In the genomic region with DNA sequence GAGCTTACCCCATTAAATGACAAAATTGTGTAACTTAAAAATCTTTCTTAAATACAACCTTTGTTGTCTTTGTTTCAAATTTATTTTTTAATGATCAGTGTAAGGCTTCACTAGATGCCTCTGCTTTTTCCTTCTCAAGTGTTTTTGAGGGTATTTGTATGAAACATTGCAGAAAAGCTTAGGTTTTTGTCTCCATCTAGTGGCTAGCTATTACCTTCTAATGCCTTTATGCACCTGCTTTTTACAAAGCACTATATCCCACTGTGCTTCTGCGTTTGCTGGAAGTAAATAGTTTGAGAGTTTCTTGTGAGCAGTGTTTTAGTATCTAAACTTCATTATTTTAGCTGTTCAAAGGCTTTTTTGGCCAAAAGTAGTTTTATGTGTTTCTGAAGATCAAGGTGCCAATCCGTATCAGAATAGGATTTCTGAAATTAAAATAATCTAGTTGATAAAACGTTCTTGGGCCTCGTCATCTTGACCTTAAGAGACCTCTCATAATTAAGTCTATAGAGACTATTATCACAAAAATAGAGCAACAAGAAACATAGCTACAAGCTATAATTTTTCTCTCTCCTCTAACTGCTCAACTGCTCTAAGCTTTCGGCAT, we compare ENCODE assay signal across 9 cellular contexts. TPM values are rescaled to one million over a fixed set of nuclear protein-coding genes. Genes with fewer than 3 reads are reported as not detected.
DNase-seq lines count a peak whose midpoint lies in the region; ATAC-seq and TF ChIP-seq lines count a peak whose summit lies in the region.
"Had no signal": no experiment of that assay in that cellular context is flagged by ENCODE, and none has a peak within 500 bp of the region (broad histone marks: within the 10 kb centered on the region; RNA-seq: fewer than 3 reads in every experiment).

No MANE protein-coding gene starts in this region.

- no peak overlapping the region for H3K27ac Mint-ChIP-seq in activated CD4-positive, alpha-beta T cell treated with anti-CD3 and anti-CD28 coated beads for 36 hours
- H3K27ac Mint-ChIP-seq: stimulated activated naive CD8-positive, alpha-beta T cell treated with anti-CD3 and anti-CD28 coated beads, Interleukin-15, Interleukin-2, amounts not matched to agents 100 ng/mL and 50 ng/mL, for 24 hours had no signal

- H3K79me2 ChIP-seq in MM.1S (ENCODE audit: low read length) (no peaks in the 10 kb centered on the region), neural cell (replicated peaks; ENCODE audit: insufficient read depth, low read length) (no peaks in the 10 kb centered on the region)

- peaks cover 32% of the 10 kb centered on the region for H3K36me3 Mint-ChIP-seq in activated CD4-positive, alpha-beta T cell treated with anti-CD3 and anti-CD28 coated beads for 36 hours (ENCODE audit: low read depth)

- TF ChIP-seq CTCF in MM.1S (IDR thresholded peaks at IDR 0.05; ENCODE audit: low read length), result peak; percentile 69
- peak; percentile 38 to 68 (median 54) for TF ChIP-seq CTCF in esophagus squamous epithelium (IDR thresholded peaks at IDR 0.05)
- peak; percentile 87 for TF ChIP-seq CTCF in neural cell (IDR thresholded peaks at IDR 0.05; ENCODE audit: poor library complexity, severe bottlenecking)

- intact Hi-C loops in activated CD4-positive, alpha-beta T cell treated with anti-CD3 and anti-CD28 coated beads for 36 hours (cut with DNase I, micrococcal nuclease), result loop anchor here (1.0 to 5.0 kb wide), 7 partner anchors 123 to 411 kb away; no protein-coding TSS in a partner anchor
- intact Hi-C loops in esophagus squamous epithelium (cut with DNase I), result loop anchor here (10.0 kb wide), 1 partner anchor 155 kb away; no protein-coding TSS in a partner anchor

- DNase-seq in activated CD4-positive, alpha-beta T cell treated with anti-CD3 and anti-CD28 coated beads for 36 hours, result no peak
- no peak for DNase-seq in activated CD4-positive, alpha-beta T cell treated with anti-CD3 and anti-CD28 coated beads for 1 hour
- peak; percentile 60 for DNase-seq in MM.1S
- peak; percentile 10 for DNase-seq in SHP77 treated with DMSO at 0.1 percent for 48 hours (lab: John Stamatoyannopoulos, UW)
- DNase-seq in esophagus squamous epithelium (lab: John Stamatoyannopoulos, UW), result no peak
- DNase-seq in NK-92 (lab: John Stamatoyannopoulos, UW; ENCODE audit: unreplicated experiment), result no peak

- WGBS in esophagus squamous epithelium, 2 donors, result 61 to 71% methylated on average over 5 of the region's 5 CpGs

- peak; percentile 75 for ATAC-seq in activated CD4-positive, alpha-beta T cell treated with anti-CD3 and anti-CD28 coated beads for 36 hours
- no peak for ATAC-seq in GM21786 (IDR thresholded peaks at IDR 0.05; ENCODE audit: unreplicated experiment)

- POLR2A ChIA-PET in activated CD4-positive, alpha-beta T cell treated with anti-CD3 and anti-CD28 coated beads for 36 hours (lab: Charles Lee), result interaction anchor here (0.6 kb wide), 3 partner anchors 31 to 443 kb away, joined by 3 to 5 read pairs (median 3); no protein-coding TSS in a partner anchor

- no peak overlapping the region for H3K9ac ChIP-seq in MM.1S (ENCODE audit: low read length)
- H3K9ac ChIP-seq in neural cell (ENCODE audit: low read length), result no peak overlapping the region

- H3K36me3 ChIP-seq in MM.1S (replicated peaks; ENCODE audit: insufficient read depth, low read length), result 0 out of 2 replicates have a peak, but pooled peaks cover 5% of the 10 kb centered on the region
- peaks cover 0 to 46% (median 7%) of the 10 kb centered on the region in 3 donors for H3K36me3 ChIP-seq in esophagus squamous epithelium
- H3K36me3 ChIP-seq in neural cell (ENCODE audit: insufficient read depth, low read length), result no peaks in the 10 kb centered on the region

- peak; percentile 91 for TF ChIP-seq RAD21 in neural cell (conservative IDR thresholded peaks at IDR 0.05)

- no peaks in the 10 kb centered on the region for H3K27me3 Mint-ChIP-seq in activated CD4-positive, alpha-beta T cell treated with anti-CD3 and anti-CD28 coated beads for 36 hours
- H3K27me3 Mint-ChIP-seq: stimulated activated naive CD8-positive, alpha-beta T cell treated with anti-CD3 and anti-CD28 coated beads, Interleukin-15, Interleukin-2, amounts not matched to agents 100 ng/mL and 50 ng/mL, for 24 hours had no signal

- H2AFZ ChIP-seq in MM.1S (ENCODE audit: low read length), result no peak overlapping the region
- H2AFZ ChIP-seq in neural cell (ENCODE audit: low read depth, low read length), result no peak overlapping the region

- H3K9me2 ChIP-seq in MM.1S (replicated peaks; ENCODE audit: insufficient read depth, low read length) (no peaks in the 10 kb centered on the region), neural cell (ENCODE audit: insufficient read depth, low read length) (no peaks in the 10 kb centered on the region)

- H4K20me1 ChIP-seq in MM.1S (ENCODE audit: insufficient read depth, low read length) (no peaks in the 10 kb centered on the region), neural cell (ENCODE audit: insufficient read depth) (no peaks in the 10 kb centered on the region)

- H3K4me3 ChIP-seq in MM.1S (ENCODE audit: low read length), result no peak overlapping the region
- H3K4me3 ChIP-seq in esophagus squamous epithelium, result no peak overlapping the region
- no peak overlapping the region for H3K4me3 ChIP-seq in neural cell (ENCODE audit: low read length)

- no peak for TF ChIP-seq EP300 in neural cell (conservative IDR thresholded peaks at IDR 0.05; ENCODE audit: poor library complexity, severe bottlenecking)

- no peaks in the 10 kb centered on the region for H3K9me3 ChIP-seq in MM.1S (replicated peaks; ENCODE audit: insufficient read depth, low read length)
- no peaks in the 10 kb centered on the region for H3K9me3 ChIP-seq in esophagus squamous epithelium
- H3K9me3 ChIP-seq in neural cell (ENCODE audit: low read length), result no peaks in the 10 kb centered on the region

- no peak for TF ChIP-seq POLR2A in esophagus squamous epithelium (IDR thresholded peaks at IDR 0.05)

- H3K4me2 ChIP-seq in MM.1S (ENCODE audit: low read depth, low read length) (no peak overlapping the region), neural cell (ENCODE audit: low read length) (no peak overlapping the region)

- H3K9me3 Mint-ChIP-seq in activated CD4-positive, alpha-beta T cell treated with anti-CD3 and anti-CD28 coated beads for 36 hours (ENCODE audit: low read depth), result peaks cover 6% of the 10 kb centered on the region

- H3K4me1 ChIP-seq in MM.1S (ENCODE audit: low read length), result no peaks in the 10 kb centered on the region
- H3K4me1 ChIP-seq in esophagus squamous epithelium, result no peaks in the 10 kb centered on the region

- H3K27ac ChIP-seq in MM.1S (ENCODE audit: low read length), result no peak overlapping the region
- no peak overlapping the region for H3K27ac ChIP-seq in esophagus squamous epithelium
- no peak overlapping the region for H3K27ac ChIP-seq in neural cell (ENCODE audit: low read length)

- H3F3A ChIP-seq in MM.1S (ENCODE audit: insufficient read depth, low read length) (no peaks in the 10 kb centered on the region), neural cell (ENCODE audit: insufficient read depth, low read length, poor library complexity, severe bottlenecking) (no peaks in the 10 kb centered on the region)

- H3K27me3 ChIP-seq in MM.1S (replicated peaks; ENCODE audit: insufficient read depth, low read length) (no peaks in the 10 kb centered on the region), esophagus squamous epithelium (no peaks in the 10 kb centered on the region), neural cell (ENCODE audit: insufficient read depth, low read depth, low read length) (no peaks in the 10 kb centered on the region)

- CTCF ChIA-PET in activated CD4-positive, alpha-beta T cell treated with anti-CD3 and anti-CD28 coated beads for 36 hours (lab: Charles Lee), result interaction anchor here (0.7 to 3.1 kb wide), 40 partner anchors 9 to 284 kb away, joined by 3 to 21 read pairs (median 5); a partner anchor contains a TSS

- H3K4me1 Mint-ChIP-seq in activated CD4-positive, alpha-beta T cell treated with anti-CD3 and anti-CD28 coated beads for 36 hours, result no peaks in the 10 kb centered on the region

- H3K4me3 Mint-ChIP-seq in activated CD4-positive, alpha-beta T cell treated with anti-CD3 and anti-CD28 coated beads for 36 hours, result no peak overlapping the region
- H3K4me3 Mint-ChIP-seq: stimulated activated naive CD8-positive, alpha-beta T cell treated with anti-CD3 and anti-CD28 coated beads, Interleukin-15, Interleukin-2, amounts not matched to agents 100 ng/mL and 50 ng/mL, for 24 hours had no signal

TF ChIP-seq in neural cell, 6 proteins besides CTCF, POLR2A, EP300 and RAD21 (continues in another document):
- TF ChIP-seq TAF1 (IDR thresholded peaks at IDR 0.05; ENCODE audit: low read depth) (no peak), POLR2AphosphoS5 (IDR thresholded peaks at IDR 0.05) (no peak), MXI1 (conservative IDR thresholded peaks at IDR 0.05; ENCODE audit: poor library complexity, severe bottlenecking) (no peak)

RNA-seq across cellular contexts. Expression of a gene that starts 47.0 kb away (rescaled TPM):
- 10 to 100 TPM; 49.5 to 55.0 TPM for total RNA-seq in activated CD4-positive, alpha-beta T cell treated with anti-CD3 and anti-CD28 coated beads for 36 hours
- total RNA-seq in esophagus squamous epithelium, result 10 to 100 TPM; 22.0 to 34.1 (median 28.9) TPM
- polyA plus RNA-seq in neural cell, result 39.2 and 49.3 TPM in 2 replicates
- 63.5 and 67.6 TPM in 2 replicates for polyA minus RNA-seq in neural cell

RNA-seq across cellular contexts. Expression of a gene that starts 56.2 kb away (rescaled TPM):
- 1 to 10 TPM in 1 of 2 experiments, under 1 TPM in 1; 0.75 to 1.5 TPM for total RNA-seq in activated CD4-positive, alpha-beta T cell treated with anti-CD3 and anti-CD28 coated beads for 36 hours
- under 1 TPM in 1 of 4 donors, not detected in 3; 0.19 TPM for total RNA-seq in esophagus squamous epithelium
- polyA plus RNA-seq in neural cell, result 0.16 TPM in 1 of 2 replicates, not detected in the other
- 0.12 and 0.24 TPM in 2 replicates for polyA minus RNA-seq in neural cell

Comparison
In these comparisons a context has a peak if more than half of its experiments do, and no peak if none do; other contexts are left out.
1. DNase-seq: peak in MM.1S (single experiment) and SHP77 treated with DMSO at 0.1 percent for 48 hours (single experiment); none in activated CD4-positive, alpha-beta T cell treated with anti-CD3 and anti-CD28 coated beads for 36 hours (single experiment), activated CD4-positive, alpha-beta T cell treated with anti-CD3 and anti-CD28 coated beads for 1 hour (single experiment), esophagus squamous epithelium (single experiment) and NK-92 (single experiment).
2. Peak in every context shown above with its lines, with median percentiles within 50 percentile points of each other: CTCF ChIP-seq.